Comparison of ENCODE assay signal across 8 cellular contexts in the genomic region with DNA sequence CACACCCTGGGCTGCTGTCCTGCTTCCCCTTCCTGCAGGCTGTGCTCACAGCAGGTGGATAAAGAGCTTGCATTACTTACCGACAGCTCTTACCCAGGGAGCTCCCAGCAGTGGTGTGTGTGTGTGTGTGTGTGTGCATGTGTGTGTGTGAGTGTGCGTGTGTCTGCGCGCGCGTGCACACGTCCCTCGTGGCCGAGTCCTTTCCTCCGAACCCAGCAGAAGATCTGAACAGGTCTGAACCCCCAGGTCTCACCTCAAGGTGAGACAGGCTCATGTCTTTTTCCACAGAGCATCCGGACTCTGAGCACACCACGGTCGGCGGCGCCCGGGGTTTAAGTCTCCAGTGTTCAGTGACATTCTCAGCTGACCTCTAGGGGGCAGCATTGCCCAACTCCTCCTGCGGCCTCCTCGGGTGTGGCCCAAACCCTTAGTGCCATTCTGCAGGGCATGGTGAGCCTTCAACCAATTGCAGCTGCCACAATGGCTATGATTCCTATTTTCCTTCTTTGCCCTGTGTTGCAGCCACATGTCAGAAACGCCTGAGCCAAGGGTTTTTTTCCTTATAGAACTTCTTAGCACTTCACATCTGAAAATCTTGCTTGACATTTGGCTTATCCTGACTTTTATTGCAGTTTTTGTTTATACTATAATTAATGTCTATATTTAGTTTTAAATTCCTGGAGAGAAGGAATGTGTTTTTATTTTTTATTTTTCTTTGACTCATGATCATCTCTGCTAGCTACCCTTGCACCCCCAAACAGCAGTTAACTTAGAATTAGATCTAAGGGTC.
DNase-seq lines count a peak whose midpoint lies in the region; ATAC-seq and TF ChIP-seq lines count a peak whose summit lies in the region.

No MANE protein-coding gene starts in this region.

- WGBS in HUES64: 14% methylated on average over 19 of the region's 19 CpGs

- H3K36me3 Mint-ChIP-seq in neural progenitor cell: no peaks in the 10 kb centered on the region

- no peak overlapping the region for H3K27ac ChIP-seq in HUES64 (ENCODE audit: low read depth, low read length)
- no peak overlapping the region for H3K27ac ChIP-seq in Panc1 (ENCODE audit: low read length)
- H3K27ac ChIP-seq in neural progenitor cell: no peak overlapping the region

- H3K4me1 Mint-ChIP-seq in neural progenitor cell: peaks cover 13% of the 10 kb centered on the region

- no peaks in the 10 kb centered on the region for H3F3A ChIP-seq in neural progenitor cell (ENCODE audit: low read depth)

- peaks cover 14% of the 10 kb centered on the region for H3K27me3 Mint-ChIP-seq in neural progenitor cell (ENCODE audit: insufficient read depth, low read depth)

- H3K4me1 ChIP-seq in HUES64 (ENCODE audit: insufficient read depth, low read length) (peaks cover 9% of the 10 kb centered on the region), Panc1 (ENCODE audit: control insufficient read depth, insufficient read depth, low read length) (no peaks in the 10 kb centered on the region), neural progenitor cell (peaks cover 3% of the 10 kb centered on the region)

- H3K36me3 ChIP-seq in HUES64 (ENCODE audit: insufficient read depth, low read length) (no peaks in the 10 kb centered on the region), Panc1 (ENCODE audit: control insufficient read depth, insufficient read depth, low read length) (no peaks in the 10 kb centered on the region), neural progenitor cell (no peaks in the 10 kb centered on the region)

- ATAC-seq in GM21526 (IDR thresholded peaks at IDR 0.05; ENCODE audit: low FRiP score, unreplicated experiment): peak; percentile 96
- peak; percentile 96 for ATAC-seq in Panc1

- H3K4me3 ChIP-seq in HUES64 (ENCODE audit: low read length): peak overlapping the region; percentile 52
- H3K4me3 ChIP-seq in Panc1 (ENCODE audit: low read depth in 2 of 2, low read length in 2 of 2): no peak overlapping the region
- no peak overlapping the region for H3K4me3 ChIP-seq in fibroblast of pulmonary artery (replicated peaks; ENCODE audit: low read depth, low read length)
- peak overlapping the region; percentile 41 for H3K4me3 ChIP-seq in neural progenitor cell

- POLR2A ChIA-PET in Panc1 (lab: Charles Lee): no interaction called here

- DNase-seq in DMS53 (lab: John Stamatoyannopoulos, UW): peak; percentile 76
- no peak for DNase-seq in Panc1 (ENCODE audit: low read depth, low spot score)
- DNase-seq in activated T-helper 1 cell treated with Interleukin-2 at 50 U/mL for 16 hours (ENCODE audit: low read depth): peak; percentile 57
- DNase-seq in fibroblast of pulmonary artery (ENCODE audit: low read depth): peak; percentile 69
- DNase-seq in neural progenitor cell (ENCODE audit: low spot score): peak; percentile 90
- peak; percentile 30 for DNase-seq in stromal cell of bone marrow (ENCODE audit: low read depth)

- intact Hi-C loops in Panc1 (cut with micrococcal nuclease; ENCODE audit: unreplicated experiment): no loop called here

- H4K20me1 ChIP-seq in neural progenitor cell (ENCODE audit: low read depth): no peaks in the 10 kb centered on the region

- no peaks in the 10 kb centered on the region for H3K9me3 ChIP-seq in HUES64 (ENCODE audit: insufficient read depth, low read depth, low read length)
- H3K9me3 ChIP-seq in Panc1 (ENCODE audit: control insufficient read depth, insufficient read depth, low read depth, low read length): no peaks in the 10 kb centered on the region
- no peaks in the 10 kb centered on the region for H3K9me3 ChIP-seq in neural progenitor cell (ENCODE audit: low read depth)

- peak overlapping the region; percentile 97 for H2AFZ ChIP-seq in neural progenitor cell (replicated peaks)

- H3K79me2 ChIP-seq in neural progenitor cell (ENCODE audit: low read depth): no peaks in the 10 kb centered on the region

- TF ChIP-seq CTCF in Panc1 (IDR thresholded peaks at IDR 0.05) (peak; percentile 93), fibroblast of pulmonary artery (IDR thresholded peaks at IDR 0.05; ENCODE audit: low read length, missing control alignments) (peak; percentile 78), neural progenitor cell (IDR thresholded peaks at IDR 0.05) (peak; percentile 93)

- no peak overlapping the region for H3K9ac ChIP-seq in HUES64 (ENCODE audit: low read depth, low read length)
- no peak overlapping the region for H3K9ac ChIP-seq in neural progenitor cell

- H3K4me3 Mint-ChIP-seq in neural progenitor cell: peak overlapping the region; percentile 79

- BruUV-seq in Panc1 (replicated peaks; lab: Mats Ljungman, UMichigan): no TSS peak

- no peaks in the 10 kb centered on the region for H3K9me3 Mint-ChIP-seq in neural progenitor cell

- CTCF ChIA-PET in Panc1 (lab: Charles Lee): interaction anchor here (0.6 to 0.7 kb wide), 2 partner anchors 22 to 843 kb away, joined by 3 read pairs; no protein-coding TSS in a partner anchor

- H3K27ac Mint-ChIP-seq in neural progenitor cell: no peak overlapping the region

- in situ Hi-C loops in Panc1 (cut with HindIII; ENCODE audit: low pct_unique_long_range_greater_than_20kb, low sequenced_read_pairs): no loop called here

- no peaks in the 10 kb centered on the region for H3K27me3 ChIP-seq in HUES64 (ENCODE audit: insufficient read depth, low read length)
- H3K27me3 ChIP-seq in Panc1 (ENCODE audit: control insufficient read depth, insufficient read depth, low read length): peaks cover 5% of the 10 kb centered on the region
- H3K27me3 ChIP-seq in neural progenitor cell: peaks cover 7% of the 10 kb centered on the region

- peak overlapping the region; percentile 76 for H3K4me2 ChIP-seq in neural progenitor cell

Comparison
In these comparisons a context has a peak if more than half of its experiments do, and no peak if none do; other contexts are left out.
1. H3K4me3 ChIP-seq: peak in HUES64 (single experiment) and neural progenitor cell (single experiment); none in Panc1 (0 of 2) and fibroblast of pulmonary artery (single experiment).
2. Peak in every context shown above with its lines, with median percentiles within 50 percentile points of each other: CTCF ChIP-seq.